ENCODE assay signal across 16 cellular contexts in the genomic region with DNA sequence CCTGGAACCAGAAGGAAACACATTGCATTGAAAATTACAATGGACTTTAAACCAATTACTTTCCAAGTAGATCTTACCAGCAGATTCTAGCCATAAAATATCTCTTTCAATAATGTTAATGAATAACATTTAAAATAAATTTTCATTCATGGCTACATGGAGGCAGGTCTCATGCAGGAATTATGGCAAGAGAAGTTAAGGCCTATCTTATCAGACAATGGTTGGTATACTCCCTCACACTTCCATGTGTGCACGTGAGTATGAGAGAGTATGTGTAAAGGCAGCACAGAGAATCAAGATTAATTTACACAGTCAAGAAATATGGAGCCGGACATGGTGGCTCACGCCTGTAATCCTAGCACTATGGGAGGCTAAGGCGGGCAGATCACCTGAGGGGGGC.
DNase-seq lines count a peak whose midpoint lies in the region; ATAC-seq and TF ChIP-seq lines count a peak whose summit lies in the region.
"Had no signal": no experiment of that assay in that cellular context is flagged by ENCODE, and none has a peak within 500 bp of the region (broad histone marks: within the 10 kb centered on the region; RNA-seq: fewer than 3 reads in every experiment).

No MANE protein-coding gene starts in this region.

- no peak overlapping the region for H3K4me3 Mint-ChIP-seq in natural killer cell
- no peak overlapping the region for H3K4me3 Mint-ChIP-seq in natural killer cell treated with Interleukin-12 subunit alpha and Interleukin-12 subunit beta and Interleukin-15 and Interleukin-18, amount 100 ng/mL, for 72 hours
- H3K4me3 Mint-ChIP-seq in T-helper 17 cell, result no peak overlapping the region
- H3K4me3 Mint-ChIP-seq in central memory CD8-positive, alpha-beta T cell, result no peak overlapping the region
- H3K4me3 Mint-ChIP-seq in stimulated activated effector memory CD8-positive, alpha-beta T cell treated with anti-CD3 and anti-CD28 coated beads, Interleukin-12 subunit alpha, Interleukin-12 subunit beta, amount 100 ng/mL, for 72 hours, result no peak overlapping the region
- H3K4me3 Mint-ChIP-seq: CD4-positive, alpha-beta memory T cell had no signal

- no peaks in the 10 kb centered on the region for H3K9me3 ChIP-seq in T-helper 17 cell (ENCODE audit: control insufficient read depth, low read length, poor library complexity, severe bottlenecking)
- H3K9me3 ChIP-seq: Caco-2 had no signal

- no peak for TF ChIP-seq CTCF in natural killer cell (IDR thresholded peaks at IDR 0.05)

- H3K9me3 Mint-ChIP-seq in natural killer cell, result no peaks in the 10 kb centered on the region
- no peaks in the 10 kb centered on the region for H3K9me3 Mint-ChIP-seq in natural killer cell treated with Interleukin-12 subunit alpha and Interleukin-12 subunit beta and Interleukin-15 and Interleukin-18, amount 100 ng/mL, for 72 hours
- H3K9me3 Mint-ChIP-seq in central memory CD8-positive, alpha-beta T cell, result no peaks in the 10 kb centered on the region
- H3K9me3 Mint-ChIP-seq in stimulated activated effector memory CD8-positive, alpha-beta T cell treated with anti-CD3 and anti-CD28 coated beads, Interleukin-12 subunit alpha, Interleukin-12 subunit beta, amount 100 ng/mL, for 72 hours, result no peaks in the 10 kb centered on the region
- H3K9me3 Mint-ChIP-seq: CD4-positive, alpha-beta memory T cell had no signal

- ATAC-seq in natural killer cell (no peak), T-helper 17 cell (no peak), GM18502 (IDR thresholded peaks at IDR 0.05; ENCODE audit: poor library complexity, unreplicated experiment) (no peak)
- ATAC-seq in natural killer cell treated with Interleukin-12 subunit alpha and Interleukin-12 subunit beta and Interleukin-15 and Interleukin-18, amount 100 ng/mL, for 72 hours, result no peak
- no peak for ATAC-seq in central memory CD8-positive, alpha-beta T cell (replicated peaks; ENCODE audit: extremely low read depth, poor library complexity, severe bottlenecking)
- no peak for ATAC-seq in stimulated activated effector memory CD8-positive, alpha-beta T cell treated with anti-CD3 and anti-CD28 coated beads, Interleukin-12 subunit alpha, Interleukin-12 subunit beta, amount 100 ng/mL, for 72 hours

- H3K36me3 Mint-ChIP-seq in natural killer cell (peaks cover 19% of the 10 kb centered on the region), T-helper 17 cell (ENCODE audit: low read depth) (peaks cover 25% of the 10 kb centered on the region)
- peaks cover 18% of the 10 kb centered on the region for H3K36me3 Mint-ChIP-seq in natural killer cell treated with Interleukin-12 subunit alpha and Interleukin-12 subunit beta and Interleukin-15 and Interleukin-18, amount 100 ng/mL, for 72 hours
- peaks cover 38% of the 10 kb centered on the region for H3K36me3 Mint-ChIP-seq in central memory CD8-positive, alpha-beta T cell (ENCODE audit: insufficient read depth)
- H3K36me3 Mint-ChIP-seq in stimulated activated effector memory CD8-positive, alpha-beta T cell treated with anti-CD3 and anti-CD28 coated beads, Interleukin-12 subunit alpha, Interleukin-12 subunit beta, amount 100 ng/mL, for 72 hours, result peaks cover 82% of the 10 kb centered on the region

- H3K27ac Mint-ChIP-seq in natural killer cell, result peak overlapping the region; percentile 52 to 59
- H3K27ac Mint-ChIP-seq in natural killer cell treated with Interleukin-12 subunit alpha and Interleukin-12 subunit beta and Interleukin-15 and Interleukin-18, amount 100 ng/mL, for 72 hours, result no peak overlapping the region
- H3K27ac Mint-ChIP-seq in T-helper 17 cell, result peak overlapping the region; percentile 19
- peak overlapping the region; percentile 35 for H3K27ac Mint-ChIP-seq in central memory CD8-positive, alpha-beta T cell (ENCODE audit: low read depth)
- peak overlapping the region; percentile 41 for H3K27ac Mint-ChIP-seq in stimulated activated effector memory CD8-positive, alpha-beta T cell treated with anti-CD3 and anti-CD28 coated beads, Interleukin-12 subunit alpha, Interleukin-12 subunit beta, amount 100 ng/mL, for 72 hours

- H3K27me3 Mint-ChIP-seq in natural killer cell (ENCODE audit: low read depth in 2 of 2) (no peaks in the 10 kb centered on the region), T-helper 17 cell (no peaks in the 10 kb centered on the region)
- no peaks in the 10 kb centered on the region for H3K27me3 Mint-ChIP-seq in natural killer cell treated with Interleukin-12 subunit alpha and Interleukin-12 subunit beta and Interleukin-15 and Interleukin-18, amount 100 ng/mL, for 72 hours
- H3K27me3 Mint-ChIP-seq in central memory CD8-positive, alpha-beta T cell, result no peaks in the 10 kb centered on the region
- H3K27me3 Mint-ChIP-seq: CD4-positive, alpha-beta memory T cell had no signal

- H3K4me1 Mint-ChIP-seq in natural killer cell (peaks cover 21 to 39% of the 10 kb centered on the region in 2 donors), T-helper 17 cell (peaks cover 21% of the 10 kb centered on the region)
- H3K4me1 Mint-ChIP-seq in natural killer cell treated with Interleukin-12 subunit alpha and Interleukin-12 subunit beta and Interleukin-15 and Interleukin-18, amount 100 ng/mL, for 72 hours (ENCODE audit: low read depth in 2 of 2), result peaks cover 19 to 22% of the 10 kb centered on the region in 2 donors
- peaks cover 18% of the 10 kb centered on the region for H3K4me1 Mint-ChIP-seq in central memory CD8-positive, alpha-beta T cell
- H3K4me1 Mint-ChIP-seq in stimulated activated effector memory CD8-positive, alpha-beta T cell treated with anti-CD3 and anti-CD28 coated beads, Interleukin-12 subunit alpha, Interleukin-12 subunit beta, amount 100 ng/mL, for 72 hours, result peaks cover 14% of the 10 kb centered on the region

- intact Hi-C loops in natural killer cell (cut with micrococcal nuclease), result no loop called here

- DNase-seq in natural killer cell, result no peak
- DNase-seq in natural killer cell treated with Interleukin-12 subunit alpha and Interleukin-12 subunit beta and Interleukin-15 and Interleukin-18, amount 100 ng/mL, for 72 hours (ENCODE audit: low spot score), result no peak
- no peak for DNase-seq in T-helper 17 cell
- no peak for DNase-seq in central memory CD8-positive, alpha-beta T cell (ENCODE audit: low spot score in 2 of 2)
- DNase-seq in stimulated activated effector memory CD8-positive, alpha-beta T cell treated with anti-CD3 and anti-CD28 coated beads, Interleukin-12 subunit alpha, Interleukin-12 subunit beta, amount 100 ng/mL, for 72 hours (ENCODE audit: low spot score in 2 of 2), result no peak
- no peak for DNase-seq in activated CD4-positive, alpha-beta T cell treated with anti-CD3 and anti-CD28 coated beads for 48 hours
- no peak for DNase-seq in NCI-H2107 (lab: John Stamatoyannopoulos, UW)
- DNase-seq: C1 segment of cervical spinal cord; Caco-2; CD4-positive, alpha-beta memory T cell; DMS79; GF-D8; GM23248; H7; HCEC 1CT had no signal

Comparison
In these comparisons a context has a peak if more than half of its experiments do, and no peak if none do; other contexts are left out.
1. H3K27ac Mint-ChIP-seq: peak in natural killer cell (2 of 2), T-helper 17 cell (single experiment), central memory CD8-positive, alpha-beta T cell (single experiment) and stimulated activated effector memory CD8-positive, alpha-beta T cell treated with anti-CD3 and anti-CD28 coated beads, Interleukin-12 subunit alpha, Interleukin-12 subunit beta, amount 100 ng/mL, for 72 hours (single experiment); none in natural killer cell treated with Interleukin-12 subunit alpha and Interleukin-12 subunit beta and Interleukin-15 and Interleukin-18, amount 100 ng/mL, for 72 hours (0 of 2).